Comparison of ENCODE assay signal across 8 cellular contexts in genomic region chr19:43534811-43535761, GRCh38. TPM values are rescaled to one million over a fixed set of nuclear protein-coding genes. Genes with fewer than 3 reads are reported as not detected.
DNase-seq lines count a peak whose midpoint lies in the region; ATAC-seq, FAIRE-seq and TF ChIP-seq lines count a peak whose summit lies in the region.

No MANE protein-coding gene starts in this region.

- FAIRE-seq in RCC 7860 (lab: Jason Lieb, UNC), result no peak

- peaks cover 0 to 10% of the 10 kb centered on the region in 2 donors for H3K9me3 ChIP-seq in ascending aorta

- intact Hi-C loops in ascending aorta (cut with DNase I), result loop anchor here (1.0 to 5.0 kb wide), 3 partner anchors 40 to 767 kb away; partner anchors contain the start of genes IRGQ, PINLYP, XRCC1 and ZNF576

- ATAC-seq in GM19328 (IDR thresholded peaks at IDR 0.05; ENCODE audit: unreplicated experiment) (no peak), HG02798 (IDR thresholded peaks at IDR 0.05; ENCODE audit: poor library complexity, unreplicated experiment) (no peak)

- peak overlapping the region; percentile 84 to 92 for H3K27ac ChIP-seq in ascending aorta

- H3K27me3 ChIP-seq in ascending aorta, result no peaks in the 10 kb centered on the region

- H3K4me3 ChIP-seq in ascending aorta, result peak overlapping the region; percentile 73 to 75

- TF ChIP-seq CTCF in ascending aorta (IDR thresholded peaks at IDR 0.05), result peak; percentile 57 to 80 (median 75)

- DNase-seq in GM03348 (ENCODE audit: low spot score) (peak; percentile 65), NCI-H2196 treated with DMSO at 0.1 percent for 48 hours (lab: John Stamatoyannopoulos, UW; ENCODE audit: unreplicated experiment) (peak; percentile 8), ascending aorta (ENCODE audit: low spot score in 2 of 2) (peak in 1 of 2 donors; percentile 89), hepatic stellate cell (ENCODE audit: low spot score) (peak; percentile 68), renal cortical epithelial cell (ENCODE audit: low read depth) (peak; percentile 26), RCC 7860 (ENCODE audit: low spot score) (no peak)

- peaks cover 0 to 22% of the 10 kb centered on the region in 2 donors for H3K4me1 ChIP-seq in ascending aorta

- peaks cover 17 to 24% of the 10 kb centered on the region in 2 donors for H3K36me3 ChIP-seq in ascending aorta

RNA-seq across cellular contexts. Expression of gene ZNF575, which starts 2.1 kb away (rescaled TPM):
- total RNA-seq in ascending aorta (not detected), renal cortical epithelial cell (0.25 TPM in 1 of 2 replicates, not detected in the other)

RNA-seq across cellular contexts. Expression of gene ETHE1, which starts 8.1 kb away (rescaled TPM):
- total RNA-seq in ascending aorta (118 TPM), renal cortical epithelial cell (144 and 213 TPM in 2 replicates)

RNA-seq across cellular contexts. Expression of gene PHLDB3, which starts 30.5 kb away (rescaled TPM):
- total RNA-seq in ascending aorta (1.8 TPM), renal cortical epithelial cell (9.6 and 12.3 TPM in 2 replicates)

RNA-seq across cellular contexts. Expression of gene XRCC1, which starts 40.2 kb away (rescaled TPM):
- total RNA-seq in ascending aorta, result 6.4 TPM
- 15.6 and 16.7 TPM in 2 replicates for total RNA-seq in renal cortical epithelial cell

RNA-seq across cellular contexts. Expression of gene PINLYP, which starts 40.5 kb away (rescaled TPM):
- 2.2 TPM for total RNA-seq in ascending aorta
- 0.52 and 2.2 TPM in 2 replicates for total RNA-seq in renal cortical epithelial cell
